In genomic region chr4:174522183-174523002, GRCh38 we compare ENCODE assay signal across 8 cellular contexts. TPM values are rescaled to one million over a fixed set of nuclear protein-coding genes. Genes with fewer than 3 reads are reported as not detected.
A peak's percentile ranks its signal among the peaks of the same experiment; 100 is the strongest.
DNase-seq lines count a peak whose midpoint lies in the region; ATAC-seq lines count a peak whose summit lies in the region.

Gene HPGD, minus strand, starts transcription at chr4:174522488. Its CDS starts 37 bp downstream, at chr4:174522451.

- peaks cover 8% of the 10 kb centered on the region for H3K27me3 ChIP-seq in CD4-positive, CD25-positive, alpha-beta regulatory T cell (ENCODE audit: control insufficient read depth, insufficient read depth, low read length)
- H3K27me3 ChIP-seq in iPS-20b (ENCODE audit: insufficient read depth, low read length), result peaks cover 41% of the 10 kb centered on the region

- no peaks in the 10 kb centered on the region for H3K36me3 Mint-ChIP-seq in CD4-positive, CD25-positive, alpha-beta regulatory T cell

- H3K9ac ChIP-seq in iPS-20b (ENCODE audit: low read depth, low read length), result peak within 1 kb of the TSS; percentile 43; the same call in 1 of the 2 replicates

- H3K36me3 ChIP-seq in CD4-positive, CD25-positive, alpha-beta regulatory T cell (ENCODE audit: control insufficient read depth, insufficient read depth, low read length), result no peaks in the 10 kb centered on the region
- no peaks in the 10 kb centered on the region for H3K36me3 ChIP-seq in iPS-20b (ENCODE audit: insufficient read depth, low read depth, low read length)

- peak within 1 kb of the TSS; percentile 89 for H3K4me3 ChIP-seq in CD4-positive, CD25-positive, alpha-beta regulatory T cell (ENCODE audit: low read depth, low read length)
- peak within 1 kb of the TSS; percentile 87 for H3K4me3 ChIP-seq in iPS-20b (ENCODE audit: low read length)

- peaks cover 5% of the 10 kb centered on the region for H3K4me1 ChIP-seq in CD4-positive, CD25-positive, alpha-beta regulatory T cell (ENCODE audit: control insufficient read depth, insufficient read depth, low read length, poor library complexity, severe bottlenecking)
- H3K4me1 ChIP-seq in iPS-20b (ENCODE audit: insufficient read depth, low read length), result peaks cover 9% of the 10 kb centered on the region

- peaks cover 0 to 5% (median 3%) of the 10 kb centered on the region in 7 donors for H3K9me3 Mint-ChIP-seq in CD4-positive, CD25-positive, alpha-beta regulatory T cell

- H3K4me1 Mint-ChIP-seq in CD4-positive, CD25-positive, alpha-beta regulatory T cell, result peaks cover 4 to 42% (median 23%) of the 10 kb centered on the region in 4 donors

- peak; percentile 65 to 79 (median 70) for DNase-seq in CD4-positive, CD25-positive, alpha-beta regulatory T cell
- peak; percentile 57 for DNase-seq in HT1080 (ENCODE audit: low read depth)
- peak; percentile 47 for DNase-seq in T-helper 9 cell
- peak; percentile 47 for DNase-seq in astrocyte of the hippocampus (ENCODE audit: low read depth, low spot score)
- DNase-seq in stimulated activated CD4-positive, alpha-beta T cell treated with anti-CD3 and anti-CD28 coated beads, Interleukin-12 subunit alpha, Interleukin-12 subunit beta, amount 100 ng/mL, for 24 hours (ENCODE audit: low read depth in 2 of 2), result peak; percentile 11 to 13
- no peak for DNase-seq in NCI-H2107 treated with DMSO at 0.1 percent for 48 hours (lab: John Stamatoyannopoulos, UW; ENCODE audit: unreplicated experiment)

- H3K27me3 Mint-ChIP-seq in CD4-positive, CD25-positive, alpha-beta regulatory T cell, result peaks cover 37% of the 10 kb centered on the region

- no peaks in the 10 kb centered on the region for H3K9me3 ChIP-seq in CD4-positive, CD25-positive, alpha-beta regulatory T cell (ENCODE audit: control insufficient read depth in 2 of 2, low read length in 2 of 2)
- no peaks in the 10 kb centered on the region for H3K9me3 ChIP-seq in iPS-20b (ENCODE audit: insufficient read depth, low read depth, low read length)

- peak within 1 kb of the TSS; percentile 76 for H3K27ac ChIP-seq in CD4-positive, CD25-positive, alpha-beta regulatory T cell (ENCODE audit: insufficient read depth, low read length, poor library complexity, severe bottlenecking)
- no peak within 1 kb of the TSS for H3K27ac ChIP-seq in iPS-20b (ENCODE audit: low read length)

- H3K27ac Mint-ChIP-seq in CD4-positive, CD25-positive, alpha-beta regulatory T cell, result peak within 1 kb of the TSS; percentile 59 to 91 (median 89)

- ATAC-seq in CD4-positive, CD25-positive, alpha-beta regulatory T cell (ENCODE audit: low read depth in 2 of 2), result peak; percentile 87 to 89
- ATAC-seq in GM21367 (IDR thresholded peaks at IDR 0.05; ENCODE audit: unreplicated experiment), result peak; percentile 79

- peak within 1 kb of the TSS; percentile 86 to 97 (median 91) for H3K4me3 Mint-ChIP-seq in CD4-positive, CD25-positive, alpha-beta regulatory T cell

RNA-seq across cellular contexts. Expression of gene HPGD, which starts in this region (rescaled TPM):
- 85.7 TPM for total RNA-seq in CD4-positive, CD25-positive, alpha-beta regulatory T cell
- polyA plus RNA-seq in CD4-positive, CD25-positive, alpha-beta regulatory T cell, result 100 to 1,000 TPM in 1 of 4 donors, 10 to 100 TPM in 3; 48.3 to 126 (median 87.9) TPM
- 0.30 and 1.6 TPM in 2 replicates for total RNA-seq in HT1080 (2014; rRNA removed; shearing (Covaris generic))
- 0.44 and 0.48 TPM in 2 replicates for polyA plus RNA-seq in HT1080 (2015; cell fraction: cytosol; rRNA removed)
- polyA plus RNA-seq in HT1080 (2015; cell fraction: nucleus; rRNA removed), result 0.12 and 0.35 TPM in 2 replicates

Comparison
In these comparisons a context has a peak if more than half of its experiments do, and no peak if none do; other contexts are left out.
1. RNA of gene HPGD (total RNA-seq): 85.7 TPM in CD4-positive, CD25-positive, alpha-beta regulatory T cell (single experiment); 0.30 to 1.6 TPM in HT1080; every median in the first group is over 10 times any median in the second.